Comparison of ENCODE assay signal across 8 cellular contexts in genomic region chr3:136250226-136250861, GRCh38. TPM values are rescaled to one million over a fixed set of nuclear protein-coding genes. Genes with fewer than 3 reads are reported as not detected.
DNase-seq lines count a peak whose midpoint lies in the region; ATAC-seq and TF ChIP-seq lines count a peak whose summit lies in the region.

PCCB (plus strand) TSS chr3:136250340; CDS start chr3:136250376, 36 bp downstream.

- no peaks in the 10 kb centered on the region for H3F3A ChIP-seq in smooth muscle cell (ENCODE audit: low read depth)

- H3K4me3 ChIP-seq in WERI-Rb-1 (ENCODE audit: low read depth, low read length): peak within 1 kb of the TSS; percentile 83
- H3K4me3 ChIP-seq in mammary epithelial cell (replicated peaks in 1 of 3; ENCODE audit: insufficient read depth in 1 of 3, low read depth in 2 of 3, low read length in 3 of 3): peak within 1 kb of the TSS; percentile 63 to 74 (median 71)
- peak within 1 kb of the TSS; percentile 81 for H3K4me3 ChIP-seq in smooth muscle cell

- H3K9ac ChIP-seq in mammary epithelial cell (ENCODE audit: insufficient read depth, low read length) (peak within 1 kb of the TSS; percentile 42), smooth muscle cell (ENCODE audit: low read depth) (peak within 1 kb of the TSS; percentile 91)

- dilution Hi-C loops in mammary epithelial cell (cut with HindIII; ENCODE audit: low sequenced_read_pairs): loop anchor here (5.0 kb wide), 1 partner anchor 58 kb away; no protein-coding TSS in a partner anchor

- peak within 1 kb of the TSS; percentile 96 for H3K27ac ChIP-seq in WERI-Rb-1
- peak within 1 kb of the TSS; percentile 39 for H3K27ac ChIP-seq in mammary epithelial cell (ENCODE audit: insufficient read depth, low read depth, low read length)
- H3K27ac ChIP-seq in smooth muscle cell (ENCODE audit: low read depth): peak within 1 kb of the TSS; percentile 85

- H3K27me3 ChIP-seq in WERI-Rb-1 (ENCODE audit: insufficient read depth, low read depth, severe bottlenecking): no peaks in the 10 kb centered on the region
- H3K27me3 ChIP-seq in mammary epithelial cell (ENCODE audit: insufficient read depth, low read length): no peaks in the 10 kb centered on the region
- no peaks in the 10 kb centered on the region for H3K27me3 ChIP-seq in smooth muscle cell (ENCODE audit: low read depth)

- no peaks in the 10 kb centered on the region for H4K20me1 ChIP-seq in mammary epithelial cell (ENCODE audit: insufficient read depth, low read length)
- no peaks in the 10 kb centered on the region for H4K20me1 ChIP-seq in smooth muscle cell (ENCODE audit: low read depth)

- intact Hi-C loops in mammary epithelial cell (cut with micrococcal nuclease): loop anchor here (1.0 to 5.0 kb wide), 5 partner anchors 54 to 502 kb away; partner anchors contain the start of genes MSL2 and STAG1

- H3K4me2 ChIP-seq in mammary epithelial cell (ENCODE audit: insufficient read depth, low read depth, low read length) (peak within 1 kb of the TSS; percentile 82), smooth muscle cell (peak within 1 kb of the TSS; percentile 94)

- ATAC-seq in GM18873 (IDR thresholded peaks at IDR 0.05; ENCODE audit: low FRiP score, unreplicated experiment) (peak; percentile 95), HG03139 (IDR thresholded peaks at IDR 0.05; ENCODE audit: unreplicated experiment) (peak; percentile 97)

- no peaks in the 10 kb centered on the region for H3K9me3 ChIP-seq in WERI-Rb-1 (ENCODE audit: severe bottlenecking)
- no peaks in the 10 kb centered on the region for H3K9me3 ChIP-seq in mammary epithelial cell (replicated peaks; ENCODE audit: insufficient read depth, low read length)
- H3K9me3 ChIP-seq in smooth muscle cell (replicated peaks; ENCODE audit: low read depth): no peaks in the 10 kb centered on the region

- H3K79me2 ChIP-seq in mammary epithelial cell (ENCODE audit: insufficient read depth, low read length) (peaks cover 26% of the 10 kb centered on the region), smooth muscle cell (ENCODE audit: low read depth) (peaks cover 15% of the 10 kb centered on the region)

- peak; percentile 68 for TF ChIP-seq CTCF in WERI-Rb-1 (IDR thresholded peaks at IDR 0.05; ENCODE audit: low read depth, low read length)
- TF ChIP-seq CTCF in mammary epithelial cell (conservative IDR thresholded peaks at IDR 0.05 in 1 of 2, IDR thresholded peaks at IDR 0.05 in 1 of 2; ENCODE audit: extremely low read depth in 1 of 2, insufficient read depth in 1 of 2, low read depth in 1 of 2, low read length in 2 of 2): peak; percentile 40 to 89
- TF ChIP-seq CTCF in smooth muscle cell (IDR thresholded peaks at IDR 0.05; ENCODE audit: borderline replicate concordance, insufficient read depth, poor library complexity, severe bottlenecking): peak; percentile 48

- peak within 1 kb of the TSS; percentile 96 for H2AFZ ChIP-seq in mammary epithelial cell (ENCODE audit: low read depth, low read length)
- peak within 1 kb of the TSS; percentile 81 for H2AFZ ChIP-seq in smooth muscle cell (ENCODE audit: low read depth)

- TSS peak; percentile 67 for BruUV-seq in mammary epithelial cell (replicated peaks; lab: Mats Ljungman, UMichigan)

- no peaks in the 10 kb centered on the region; the same call in 1 of the 2 replicates for H3K36me3 ChIP-seq in WERI-Rb-1
- no peaks in the 10 kb centered on the region for H3K36me3 ChIP-seq in mammary epithelial cell (ENCODE audit: insufficient read depth, low read length)
- no peaks in the 10 kb centered on the region for H3K36me3 ChIP-seq in smooth muscle cell (ENCODE audit: low read depth)

- WGBS in mammary epithelial cell (ENCODE audit: low coverage, missing lambda C conversion rate): 2% methylated on average over 29 of the region's 58 CpGs
- WGBS in smooth muscle cell (ENCODE audit: low lambda C conversion rate): under 1% methylated on average over 58 of the region's 58 CpGs

- H3K4me1 ChIP-seq in mammary epithelial cell (ENCODE audit: insufficient read depth, low read length): peaks cover 13% of the 10 kb centered on the region
- no peaks in the 10 kb centered on the region for H3K4me1 ChIP-seq in smooth muscle cell (ENCODE audit: low read depth)

- CTCF ChIA-PET in mammary epithelial cell (lab: Charles Lee; ENCODE audit: low non-redundant PET): interaction anchor here (0.6 kb wide), 1 partner anchor 58 kb away, joined by 4 read pairs; no protein-coding TSS in a partner anchor

- DNase-seq in AG08395 (ENCODE audit: low spot score): peak; percentile 99
- DNase-seq in NCI-H2196 treated with DMSO at 0.1 percent for 48 hours (lab: John Stamatoyannopoulos, UW; ENCODE audit: unreplicated experiment): peak; percentile 100
- DNase-seq in WERI-Rb-1: peak; percentile 96
- peak; percentile 95 for DNase-seq in mammary epithelial cell
- DNase-seq in iPS-NIHi11 (ENCODE audit: low spot score): peak; percentile 96
- peak; percentile 95 for DNase-seq in smooth muscle cell (lab: John Stamatoyannopoulos, UW; ENCODE audit: unreplicated experiment)

- in situ Hi-C loops in mammary epithelial cell (cut with MboI; ENCODE audit: low sequenced_read_pairs in 2 of 2): no loop called here

RNA-seq across cellular contexts. Expression of gene PCCB, which starts in this region (rescaled TPM):
- total RNA-seq in mammary epithelial cell (10 to 100 TPM; 29.7 to 35.5 TPM), smooth muscle cell (17.6 and 26.4 TPM in 2 replicates)
- polyA plus RNA-seq in mammary epithelial cell (46.3 TPM), smooth muscle cell (21.6 and 27.7 TPM in 2 replicates)
- polyA minus RNA-seq in mammary epithelial cell: 82.4 TPM

Comparison
In these comparisons a context has a peak if more than half of its experiments do, and no peak if none do; other contexts are left out.
1. Peak in every context shown above with its lines: DNase-seq, ATAC-seq, H3K4me3 ChIP-seq and H3K27ac ChIP-seq.
2. H3K27ac ChIP-seq: peak in every context shown above with its lines; median percentile 96 in WERI-Rb-1; 85 in smooth muscle cell; 39 in mammary epithelial cell.